In genomic region chr10:21053953-21054352, GRCh38 we compare ENCODE assay signal across 26 cellular contexts.
DNase-seq lines count a peak whose midpoint lies in the region; ATAC-seq, FAIRE-seq and TF ChIP-seq lines count a peak whose summit lies in the region.
"Had no signal": no experiment of that assay in that cellular context is flagged by ENCODE, and none has a peak within 500 bp of the region (broad histone marks: within the 10 kb centered on the region; RNA-seq: fewer than 3 reads in every experiment).

No MANE protein-coding gene starts in this region.

- CTCF ChIA-PET in HepG2 (lab: Yijun Ruan, JAX; ENCODE audit: low intra/inter-chr PET ratio, low total read pairs): no interaction called here

- H3K27ac ChIP-seq in HepG2 (ENCODE audit: extremely low read length, insufficient read depth, low read length) (no peak overlapping the region), right lobe of liver (no peak overlapping the region), Karpas-422 (ENCODE audit: low read length) (no peak overlapping the region), adrenal gland (no peak overlapping the region)
- H3K27ac ChIP-seq: 22Rv1, BLaER1 had no signal

- H3K27me3 Mint-ChIP-seq in stimulated activated naive B cell treated with anti-CD40 and anti-IgM and Interleukin-4, amounts not matched to agents 10 μg/mL and 1 μg/mL and 100 μg/mL, for 72 hours: no peaks in the 10 kb centered on the region
- H3K27me3 Mint-ChIP-seq: CD4-positive, alpha-beta memory T cell; CD4-positive, CD25-positive, alpha-beta regulatory T cell had no signal

- POLR2A ChIA-PET in HepG2 (lab: Yijun Ruan, JAX): no interaction called here

- no peaks in the 10 kb centered on the region for H3K79me2 ChIP-seq in HepG2 (ENCODE audit: insufficient read depth, low read length)
- no peaks in the 10 kb centered on the region for H3K79me2 ChIP-seq in Karpas-422 (ENCODE audit: low read length)

- no peak for DNase-seq in HepG2 (ENCODE audit: low spot score)
- no peak for DNase-seq in right lobe of liver
- DNase-seq in Karpas-422: peak; percentile 21
- DNase-seq in stimulated activated naive B cell treated with anti-CD40 and anti-IgM and Interleukin-4, amounts not matched to agents 10 μg/mL and 1 μg/mL and 100 μg/mL, for 72 hours: no peak
- DNase-seq in adrenal gland: no peak
- DNase-seq: ACHN; BE2C; C1 segment of cervical spinal cord; CD4-positive, alpha-beta memory T cell; CD4-positive, CD25-positive, alpha-beta regulatory T cell; CD8-positive, alpha-beta memory T cell; COR-L47; DMS 273 treated with DMSO at 0.1 percent for 48 hours; DMS153; DMS53; DMS79; DND-41; EL; GDM1 had no signal

- H3K4me3 ChIP-seq in HepG2 (replicated peaks in 1 of 3; ENCODE audit: insufficient read depth in 1 of 3, low read depth in 2 of 3, low read length in 3 of 3): no peak overlapping the region
- no peak overlapping the region for H3K4me3 ChIP-seq in right lobe of liver
- H3K4me3 ChIP-seq in Karpas-422 (ENCODE audit: low read length): no peak overlapping the region
- no peak overlapping the region for H3K4me3 ChIP-seq in adrenal gland
- H3K4me3 ChIP-seq: BLaER1, GM12878 had no signal

- FAIRE-seq in HepG2 (lab: Jason Lieb, UNC): no peak
- FAIRE-seq: GM12878, GM12892, GM18507 had no signal

- H3K4me1 ChIP-seq in HepG2 (ENCODE audit: insufficient read depth, low read length) (no peaks in the 10 kb centered on the region), right lobe of liver (no peaks in the 10 kb centered on the region), Karpas-422 (ENCODE audit: low read length) (no peaks in the 10 kb centered on the region), adrenal gland (replicated peaks in 1 of 2) (no peaks in the 10 kb centered on the region)
- H3K4me1 ChIP-seq: BE2C had no signal

- no peak overlapping the region for H3K4me2 ChIP-seq in HepG2 (ENCODE audit: low read depth, low read length)
- H3K4me2 ChIP-seq in Karpas-422 (ENCODE audit: low read depth, low read length, poor library complexity, severe bottlenecking): no peak overlapping the region
- H3K4me2 ChIP-seq: BLaER1 had no signal

- intact Hi-C loops in HepG2 (cut with micrococcal nuclease; ENCODE audit: unreplicated experiment): no loop called here
- intact Hi-C loops in right lobe of liver (cut with DNase I): no loop called here
- intact Hi-C loops in adrenal gland (cut with DNase I): no loop called here

- H2AFZ ChIP-seq in HepG2 (ENCODE audit: low read length) (no peak overlapping the region), Karpas-422 (ENCODE audit: low read length) (no peak overlapping the region)

- H3K9ac ChIP-seq in HepG2 (ENCODE audit: insufficient read depth, low read depth, low read length): no peak overlapping the region
- H3K9ac ChIP-seq in Karpas-422 (ENCODE audit: low read length): no peak overlapping the region
- H3K9ac ChIP-seq: BLaER1 had no signal

- H3K27me3 ChIP-seq in HepG2 (ENCODE audit: control insufficient read depth in 1 of 2, insufficient read depth in 2 of 2, low read length in 2 of 2) (peaks cover 0 to 20% of the 10 kb centered on the region in 2 experiments; a peak in 3 of 5 replicates), right lobe of liver (no peaks in the 10 kb centered on the region), Karpas-422 (ENCODE audit: low read length) (peaks cover 2% of the 10 kb centered on the region; the same call in 1 of the 2 replicates), adrenal gland (no peaks in the 10 kb centered on the region)
- H3K27me3 ChIP-seq: BE2C, BLaER1 had no signal

- BruUV-seq in HepG2 (replicated peaks; lab: Mats Ljungman, UMichigan): no TSS peak

- no peak for TF ChIP-seq CTCF in HepG2 (CRISPR knock-in tag; IDR thresholded peaks at IDR 0.05)
- no peak for TF ChIP-seq CTCF in right lobe of liver (IDR thresholded peaks at IDR 0.05)
- TF ChIP-seq CTCF in adrenal gland (IDR thresholded peaks at IDR 0.05): no peak

- H3K36me3 ChIP-seq in HepG2 (replicated peaks in 1 of 2; ENCODE audit: control insufficient read depth in 1 of 2, insufficient read depth in 2 of 2, low read length in 2 of 2) (no peaks in the 10 kb centered on the region), right lobe of liver (no peaks in the 10 kb centered on the region), Karpas-422 (ENCODE audit: insufficient read depth, low read length) (no peaks in the 10 kb centered on the region), adrenal gland (replicated peaks in 1 of 2) (no peaks in the 10 kb centered on the region)
- H3K36me3 ChIP-seq: BE2C, BLaER1 had no signal

- peaks cover 5 to 11% of the 10 kb centered on the region in 2 donors for H3K9me3 Mint-ChIP-seq in stimulated activated naive B cell treated with anti-CD40 and anti-IgM and Interleukin-4, amounts not matched to agents 10 μg/mL and 1 μg/mL and 100 μg/mL, for 72 hours

- H3K36me3 Mint-ChIP-seq in stimulated activated naive B cell treated with anti-CD40 and anti-IgM and Interleukin-4, amounts not matched to agents 10 μg/mL and 1 μg/mL and 100 μg/mL, for 72 hours: no peaks in the 10 kb centered on the region
- H3K36me3 Mint-ChIP-seq: CD14-positive monocyte; CD4-positive, alpha-beta memory T cell; CD4-positive, CD25-positive, alpha-beta regulatory T cell; CD8-positive, alpha-beta memory T cell had no signal

- peak overlapping the region; percentile 60 for H3K27ac Mint-ChIP-seq in stimulated activated naive B cell treated with anti-CD40 and anti-IgM and Interleukin-4, amounts not matched to agents 10 μg/mL and 1 μg/mL and 100 μg/mL, for 72 hours
- H3K27ac Mint-ChIP-seq: CD14-positive monocyte; CD4-positive, alpha-beta memory T cell; CD8-positive, alpha-beta memory T cell had no signal

- H3K9me2 ChIP-seq in Karpas-422 (replicated peaks; ENCODE audit: insufficient read depth, low read length): no peaks in the 10 kb centered on the region

- H4K20me1 ChIP-seq in HepG2 (ENCODE audit: insufficient read depth, low read length) (no peaks in the 10 kb centered on the region; the same call in 1 of the 2 replicates), Karpas-422 (ENCODE audit: insufficient read depth, low read depth, low read length) (no peaks in the 10 kb centered on the region)
- H4K20me1 ChIP-seq: BLaER1 had no signal

- WGBS in HepG2 (ENCODE audit: low lambda C conversion rate): 36% methylated on average over 3 of the region's 3 CpGs
- whole genome bisulfite sequencing in right lobe of liver (ENCODE audit: insufficient coverage, low coverage, low lambda C conversion rate, missing lambda C conversion rate): 87% methylated on average over 3 of the region's 3 CpGs
- 91 to 98% (median 92%) methylated on average over 3 of the region's 3 CpGs for WGBS in adrenal gland, 4 donors

- no peak overlapping the region for H3K4me3 Mint-ChIP-seq in stimulated activated naive B cell treated with anti-CD40 and anti-IgM and Interleukin-4, amounts not matched to agents 10 μg/mL and 1 μg/mL and 100 μg/mL, for 72 hours
- H3K4me3 Mint-ChIP-seq: CD14-positive monocyte; CD4-positive, alpha-beta memory T cell; CD4-positive, CD25-positive, alpha-beta regulatory T cell; CD8-positive, alpha-beta memory T cell had no signal

- TF ChIP-seq POLR2A in HepG2 (IDR thresholded peaks at IDR 0.05; ENCODE audit: insufficient read depth in 1 of 2, low read depth in 2 of 2, low read length in 2 of 2): no peak
- no peak for TF ChIP-seq POLR2A in right lobe of liver (IDR thresholded peaks at IDR 0.05)
- no peak for TF ChIP-seq POLR2A in adrenal gland (IDR thresholded peaks at IDR 0.05)

- in situ Hi-C loops in HepG2 (cut with HindIII; ENCODE audit: extremely low pct_ligation_motif_present, low pct_unique_long_range_greater_than_20kb): no loop called here

- H3K9me3 ChIP-seq in HepG2 (ENCODE audit: low read length): peaks cover 6% of the 10 kb centered on the region
- no peaks in the 10 kb centered on the region for H3K9me3 ChIP-seq in right lobe of liver
- H3K9me3 ChIP-seq in Karpas-422 (ENCODE audit: low read length): no peaks in the 10 kb centered on the region
- peaks cover 0 to 4% (median 0%) of the 10 kb centered on the region in 3 donors for H3K9me3 ChIP-seq in adrenal gland (replicated peaks in 1 of 3)
- H3K9me3 ChIP-seq: BE2C had no signal

- TF ChIP-seq EP300 in HepG2 (IDR thresholded peaks at IDR 0.05; ENCODE audit: low read depth in 2 of 2, low read length in 2 of 2): no peak
- no peak for TF ChIP-seq EP300 in HepG2 (CRISPR knock-in tag; IDR thresholded peaks at IDR 0.05; ENCODE audit: borderline replicate concordance)

- no peak for ATAC-seq in HepG2
- no peak for ATAC-seq in right lobe of liver
- ATAC-seq in stimulated activated naive B cell treated with anti-CD40 and anti-IgM and Interleukin-4, amounts not matched to agents 10 μg/mL and 1 μg/mL and 100 μg/mL, for 72 hours (replicated peaks): no peak
- no peak for ATAC-seq in GM19351 (IDR thresholded peaks at IDR 0.05; ENCODE audit: unreplicated experiment)
- ATAC-seq: GM12878 had no signal

- no peak for TF ChIP-seq RAD21 in HepG2 (CRISPR knock-in tag; IDR thresholded peaks at IDR 0.05)

- H3K4me1 Mint-ChIP-seq in stimulated activated naive B cell treated with anti-CD40 and anti-IgM and Interleukin-4, amounts not matched to agents 10 μg/mL and 1 μg/mL and 100 μg/mL, for 72 hours: no peaks in the 10 kb centered on the region
- H3K4me1 Mint-ChIP-seq: CD14-positive monocyte; CD4-positive, alpha-beta memory T cell; CD8-positive, alpha-beta memory T cell had no signal

TF ChIP-seq in HepG2, 621 proteins besides CTCF, POLR2A, EP300 and RAD21:
- TF ChIP-seq ZNF839 (CRISPR knock-in tag; IDR thresholded peaks at IDR 0.05; ENCODE audit: borderline replicate concordance) (no peak), TRIM24 (CRISPR knock-in tag; IDR thresholded peaks at IDR 0.05) (no peak), FOXC1 (CRISPR knock-in tag; IDR thresholded peaks at IDR 0.05; ENCODE audit: borderline replicate concordance) (no peak), NFE2L2 (IDR thresholded peaks at IDR 0.05; ENCODE audit: low read length) (peak; percentile 68), MAFK (conservative IDR thresholded peaks at IDR 0.05 in 1 of 2, IDR thresholded peaks at IDR 0.05 in 1 of 2; ENCODE audit: low read length in 2 of 2) (peak; percentile 81 to 88), RFX1 (IDR thresholded peaks at IDR 0.05) (no peak), MAFF (IDR thresholded peaks at IDR 0.05; ENCODE audit: low read depth, low read length) (peak; percentile 86), GATAD1 (CRISPR knock-in tag; IDR thresholded peaks at IDR 0.05) (no peak)
